Comparison of ENCODE assay signal across 18 cellular contexts in genomic region chr5:36357391-36357790, GRCh38. TPM values are rescaled to one million over a fixed set of nuclear protein-coding genes. Genes with fewer than 3 reads are reported as not detected.
DNase-seq lines count a peak whose midpoint lies in the region; ATAC-seq and TF ChIP-seq lines count a peak whose summit lies in the region.
"Had no signal": no experiment of that assay in that cellular context is flagged by ENCODE, and none has a peak within 500 bp of the region (broad histone marks: within the 10 kb centered on the region; RNA-seq: fewer than 3 reads in every experiment).

No MANE protein-coding gene starts in this region.

- H3K36me3 Mint-ChIP-seq in HFFc6 (ENCODE audit: low read depth) (no peaks in the 10 kb centered on the region), mesothelial cell of epicardium (no peaks in the 10 kb centered on the region)
- H3K36me3 Mint-ChIP-seq: T-cell had no signal

- H3K27ac Mint-ChIP-seq in HFFc6, result peak overlapping the region; percentile 75
- H3K27ac Mint-ChIP-seq in mesothelial cell of epicardium, result peak overlapping the region; percentile 21
- H3K27ac Mint-ChIP-seq: activated T-cell treated with anti-CD3 and anti-CD28 coated beads, Interleukin-2, amount 50 U/mL, for 24 hours; dendritic cell treated with granulocyte-macrophage colony-stimulating factor and Interleukin-4, amounts not matched to agents 40 ng/mL and 50 ng/mL, for 4 days; T-cell had no signal

- peak overlapping the region; percentile 34 for H3K4me3 Mint-ChIP-seq in HFFc6
- H3K4me3 Mint-ChIP-seq in mesothelial cell of epicardium, result no peak overlapping the region
- H3K4me3 Mint-ChIP-seq: activated T-cell treated with anti-CD3 and anti-CD28 coated beads, Interleukin-2, amount 50 U/mL, for 24 hours; dendritic cell treated with granulocyte-macrophage colony-stimulating factor and Interleukin-4, amounts not matched to agents 40 ng/mL and 50 ng/mL, for 4 days; T-cell had no signal

- H3K4me1 Mint-ChIP-seq in HFFc6 (ENCODE audit: low read depth) (peaks cover 44% of the 10 kb centered on the region), mesothelial cell of epicardium (peaks cover 7% of the 10 kb centered on the region)
- H3K4me1 Mint-ChIP-seq: T-cell had no signal

- in situ Hi-C loops in astrocyte of the cerebellum (cut with HindIII; ENCODE audit: low sequenced_read_pairs), result no loop called here

- no peaks in the 10 kb centered on the region for H3K9me3 Mint-ChIP-seq in HFFc6
- peaks cover 5% of the 10 kb centered on the region for H3K9me3 Mint-ChIP-seq in mesothelial cell of epicardium
- H3K9me3 Mint-ChIP-seq: activated T-cell treated with anti-CD3 and anti-CD28 coated beads, Interleukin-2, amount 50 U/mL, for 24 hours; dendritic cell treated with granulocyte-macrophage colony-stimulating factor and Interleukin-4, amounts not matched to agents 40 ng/mL and 50 ng/mL, for 4 days; T-cell had no signal

- H3K27me3 Mint-ChIP-seq in HFFc6 (ENCODE audit: insufficient read depth) (peaks cover 2% of the 10 kb centered on the region; the same call in 1 of the 2 replicates), mesothelial cell of epicardium (ENCODE audit: low read depth) (peaks cover 7% of the 10 kb centered on the region)
- H3K27me3 Mint-ChIP-seq: activated T-cell treated with anti-CD3 and anti-CD28 coated beads, Interleukin-2, amount 50 U/mL, for 24 hours; dendritic cell treated with granulocyte-macrophage colony-stimulating factor and Interleukin-4, amounts not matched to agents 40 ng/mL and 50 ng/mL, for 4 days had no signal

- H3K4me3 ChIP-seq in AG10803 (ENCODE audit: low read length), result no peak overlapping the region
- H3K4me3 ChIP-seq in astrocyte of the cerebellum (ENCODE audit: low read depth, low read length), result no peak overlapping the region

- DNase-seq in AG10803 (ENCODE audit: low read depth) (peak; percentile 94), HFFc6 (peak; percentile 76), astrocyte of the cerebellum (ENCODE audit: low read depth) (peak; percentile 92), mesothelial cell of epicardium (ENCODE audit: low spot score in 2 of 2, unreplicated experiment in 2 of 2) (no peak), HK-2 (ENCODE audit: unreplicated experiment) (no peak), left lobe of liver (ENCODE audit: low spot score) (no peak)
- DNase-seq: activated CD4-positive, alpha-beta T cell treated with anti-CD3 and anti-CD28 coated beads for 4 hours; activated T-cell treated with anti-CD3 and anti-CD28 coated beads, Interleukin-2, amount 50 U/mL, for 24 hours; DMS79; mammary epithelial cell; NCI-H187 treated with DMSO at 0.1 percent for 48 hours; NCI-H524; occipital lobe; T-cell had no signal

- no peak for ATAC-seq in GM21381 (IDR thresholded peaks at IDR 0.05; ENCODE audit: unreplicated experiment)
- no peak for ATAC-seq in left lobe of liver
- ATAC-seq in GM18502 (IDR thresholded peaks at IDR 0.05; ENCODE audit: poor library complexity, unreplicated experiment), result no peak
- ATAC-seq: esophagus mucosa, T-cell had no signal

- TF ChIP-seq CTCF in AG10803 (conservative IDR thresholded peaks at IDR 0.05; ENCODE audit: low read length) (no peak), HFFc6 (IDR thresholded peaks at IDR 0.05) (no peak), astrocyte of the cerebellum (IDR thresholded peaks at IDR 0.05; ENCODE audit: low read depth, low read length, missing control alignments) (no peak), mesothelial cell of epicardium (IDR thresholded peaks at IDR 0.05; ENCODE audit: unreplicated experiment) (no peak)

RNA-seq across cellular contexts. Expression of gene RANBP3L, which starts 55.7 kb away (rescaled TPM):
- not detected for total RNA-seq in HFFc6 (2021; fragmentation: NEBNext Ultra II Directional; extraction: Animal tissue kit (Norgen Biotek cat#: 25700))
- total RNA-seq in mesothelial cell of epicardium, result 0.47 to 1.0 TPM (median 0.52 TPM) in 3 replicates
- 3.3 TPM for total RNA-seq in left lobe of liver
- total RNA-seq: mammary epithelial cell, T-cell had no signal

Comparison
In these comparisons a context has a peak if more than half of its experiments do, and no peak if none do; other contexts are left out.
1. DNase-seq: peak in AG10803 (single experiment), HFFc6 (single experiment) and astrocyte of the cerebellum (single experiment); none in mesothelial cell of epicardium (0 of 2), HK-2 (single experiment) and left lobe of liver (single experiment).